In the genomic region with DNA sequence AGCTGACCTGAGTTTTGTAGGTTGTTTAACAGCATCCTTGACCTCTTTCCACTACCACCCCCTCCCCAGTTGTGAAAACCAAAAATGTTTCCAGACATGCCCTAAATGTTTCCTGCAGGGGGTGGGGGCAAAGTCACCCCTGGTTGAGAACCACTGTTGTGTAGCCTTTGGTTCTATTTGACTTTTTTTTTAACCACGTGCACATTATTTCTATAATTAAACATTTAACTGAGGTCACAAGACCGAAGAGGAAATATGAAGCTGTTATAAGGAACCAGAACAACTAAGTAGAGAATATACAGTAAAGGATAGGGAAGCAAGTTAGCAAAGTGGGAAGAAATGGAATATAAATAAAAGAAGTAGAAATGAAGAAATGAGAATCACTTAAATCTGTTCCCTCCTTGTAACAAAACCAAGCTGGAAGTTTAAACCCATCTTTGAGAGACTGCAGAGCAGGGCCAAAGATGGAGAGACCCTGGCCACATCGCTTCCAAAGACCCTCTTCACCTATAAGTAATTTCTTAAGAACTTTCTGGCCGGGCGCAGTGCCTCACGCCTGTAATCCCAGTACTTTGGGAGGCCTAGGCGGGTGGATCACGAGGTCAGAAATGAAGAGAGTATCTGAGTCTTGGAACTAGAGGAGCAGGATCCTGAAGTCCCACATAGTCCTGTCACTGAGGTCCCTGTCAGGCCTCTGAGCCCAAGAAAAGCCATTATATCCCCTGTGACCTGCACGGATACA, we compare ENCODE assay signal across 15 cellular contexts. TPM values are rescaled to one million over a fixed set of nuclear protein-coding genes. Genes with fewer than 3 reads are reported as not detected.
DNase-seq lines count a peak whose midpoint lies in the region; ATAC-seq and TF ChIP-seq lines count a peak whose summit lies in the region.
"Had no signal": no experiment of that assay in that cellular context is flagged by ENCODE, and none has a peak within 500 bp of the region (broad histone marks: within the 10 kb centered on the region; RNA-seq: fewer than 3 reads in every experiment).

No MANE protein-coding gene starts in this region.

- no peaks in the 10 kb centered on the region for H3K9me2 ChIP-seq in SU-DHL-6 (replicated peaks; ENCODE audit: insufficient read depth, low read length)

- H3K27ac ChIP-seq in SU-DHL-6 (ENCODE audit: low read depth, low read length) (peak overlapping the region; percentile 88), subcutaneous abdominal adipose tissue (ENCODE audit: low read depth, low read length) (peak overlapping the region; percentile 54)
- H3K27ac ChIP-seq: tibial artery had no signal

- peak; percentile 38 for ATAC-seq in Right ventricle myocardium superior (ENCODE audit: poor library complexity)
- ATAC-seq in Right ventricle myocardium inferior = no peak
- no peak for ATAC-seq in HG02610 (IDR thresholded peaks at IDR 0.05; ENCODE audit: unreplicated experiment)

- H3K4me2 ChIP-seq in SU-DHL-6 (ENCODE audit: low read depth, low read length, poor library complexity, severe bottlenecking) = peak overlapping the region; percentile 59

- H3K4me1 ChIP-seq in subcutaneous abdominal adipose tissue (ENCODE audit: control insufficient read depth in 5 of 5, insufficient read depth in 5 of 5, low read length in 5 of 5) = peaks cover 2 to 26% (median 19%) of the 10 kb centered on the region in 5 donors
- H3K4me1 ChIP-seq: tibial artery had no signal

- H3K27me3 ChIP-seq in SU-DHL-6 (ENCODE audit: low read length) = no peaks in the 10 kb centered on the region
- no peaks in the 10 kb centered on the region for H3K27me3 ChIP-seq in subcutaneous abdominal adipose tissue (ENCODE audit: control insufficient read depth in 5 of 5, insufficient read depth in 4 of 5, low read length in 5 of 5)
- H3K27me3 ChIP-seq: tibial artery had no signal

- H3K79me2 ChIP-seq in SU-DHL-6 (ENCODE audit: insufficient read depth, low read length) = no peaks in the 10 kb centered on the region

- H3K36me3 ChIP-seq in SU-DHL-6 (ENCODE audit: low read length) (no peaks in the 10 kb centered on the region), subcutaneous abdominal adipose tissue (ENCODE audit: control insufficient read depth in 5 of 5, insufficient read depth in 5 of 5, low read length in 5 of 5) (no peaks in the 10 kb centered on the region)

- H3F3A ChIP-seq in SU-DHL-6 (ENCODE audit: insufficient read depth) = peaks cover 41% of the 10 kb centered on the region

- H3K4me3 ChIP-seq in SU-DHL-6 (ENCODE audit: insufficient read depth, low read length, poor library complexity, severe bottlenecking) (peak overlapping the region; percentile 17), subcutaneous abdominal adipose tissue (ENCODE audit: low read depth in 1 of 5, low read length in 5 of 5) (no peak overlapping the region)
- H3K4me3 ChIP-seq: lung, tibial artery had no signal

- H3K9ac ChIP-seq in SU-DHL-6 (ENCODE audit: low read length) (peak overlapping the region; percentile 40), subcutaneous abdominal adipose tissue (ENCODE audit: low read length in 5 of 5) (no peak overlapping the region)

- intact Hi-C loops in Right ventricle myocardium superior (cut with DNase I) = no loop called here
- intact Hi-C loops in Right ventricle myocardium inferior (cut with DNase I) = no loop called here

- TF ChIP-seq CTCF in SU-DHL-6 (IDR thresholded peaks at IDR 0.05; ENCODE audit: insufficient read depth, low read length, poor library complexity, severe bottlenecking) = no peak

- no peak for DNase-seq in Right ventricle myocardium superior
- no peak for DNase-seq in Right ventricle myocardium inferior (ENCODE audit: missing footprints)
- DNase-seq in medulla oblongata (ENCODE audit: extremely low spot score) = peak; percentile 34
- DNase-seq in NCI-H345 treated with DMSO at 0.1 percent for 48 hours (lab: John Stamatoyannopoulos, UW; ENCODE audit: unreplicated experiment) = no peak
- DNase-seq in anterior cingulate cortex (lab: John Stamatoyannopoulos, UW) = no peak
- DNase-seq: activated CD4-positive, CD25-positive, alpha-beta regulatory T cell treated with anti-CD3 and anti-CD28 coated beads, Interleukin-2, amount 50 U/mL, for 72 hours; DMS79; effector CD4-positive, alpha-beta T cell; MM.1S had no signal

- H3K9me3 ChIP-seq in SU-DHL-6 (ENCODE audit: insufficient read depth, low read length) (no peaks in the 10 kb centered on the region), subcutaneous abdominal adipose tissue (ENCODE audit: control insufficient read depth in 5 of 5, low read length in 5 of 5) (no peaks in the 10 kb centered on the region)
- H3K9me3 ChIP-seq: tibial artery had no signal

- H4K20me1 ChIP-seq in SU-DHL-6 (ENCODE audit: low read depth, low read length) = no peaks in the 10 kb centered on the region

- H2AFZ ChIP-seq in SU-DHL-6 (ENCODE audit: low read depth, low read length, severe bottlenecking) = no peak overlapping the region

RNA-seq across cellular contexts. Expression of gene SIT1, which starts 14.4 kb away (rescaled TPM):
- total RNA-seq in Right ventricle myocardium superior (not detected), Right ventricle myocardium inferior (not detected)
- total RNA-seq: HT1080 had no signal

RNA-seq across cellular contexts. Expression of gene CD72, which starts 18.1 kb away (rescaled TPM):
- total RNA-seq in Right ventricle myocardium superior (0.59 TPM), Right ventricle myocardium inferior (0.89 TPM)

RNA-seq across cellular contexts. Expression of gene RMRP, which starts 21.5 kb away (rescaled TPM):
- total RNA-seq in Right ventricle myocardium superior (19,155 TPM), Right ventricle myocardium inferior (15,747 TPM)

RNA-seq across cellular contexts. Expression of gene CCDC107, which starts 21.8 kb away (rescaled TPM):
- total RNA-seq in Right ventricle myocardium superior (48.4 TPM), Right ventricle myocardium inferior (58.6 TPM)

RNA-seq across cellular contexts. Expression of gene ARHGEF39, which starts 28.7 kb away (rescaled TPM):
- total RNA-seq in Right ventricle myocardium superior (0.24 TPM), Right ventricle myocardium inferior (0.22 TPM)
